ENCODE assay signal across 2 cellular contexts in genomic region chr1:3604468-3604974, GRCh38.
TF ChIP-seq lines count a peak whose summit lies in the region.

No MANE protein-coding gene starts in this region.

TF ChIP-seq in HepG2, 621 proteins besides CTCF, POLR2A, EP300 and RAD21:
- TF ChIP-seq SAFB2 (CRISPR knock-in tag; IDR thresholded peaks at IDR 0.05; ENCODE audit: borderline replicate concordance, low read depth) (no peak), FOXO4 (CRISPR knock-in tag; conservative IDR thresholded peaks at IDR 0.05) (no peak), FIP1L1 (IDR thresholded peaks at IDR 0.05; ENCODE audit: borderline replicate concordance, insufficient read depth, low read depth, low read length) (no peak), ISX (CRISPR knock-in tag; conservative IDR thresholded peaks at IDR 0.05) (no peak), ZMYM4 (CRISPR knock-in tag; IDR thresholded peaks at IDR 0.05) (no peak), ZNF331 (CRISPR knock-in tag; IDR thresholded peaks at IDR 0.05) (peak; percentile 96)

TF ChIP-seq in SK-N-SH, 30 proteins besides CTCF, POLR2A, EP300 and RAD21:
- TF ChIP-seq FOXJ3 (CRISPR knock-in tag; IDR thresholded peaks at IDR 0.05) (no peak), YY1 (IDR thresholded peaks at IDR 0.05; ENCODE audit: low read depth) (no peak), REST (IDR thresholded peaks at IDR 0.05; ENCODE audit: low read depth, low read length) (no peak), TAF1 (IDR thresholded peaks at IDR 0.05; ENCODE audit: borderline replicate concordance, low read depth, low read length) (no peak), NRF1 (IDR thresholded peaks at IDR 0.05; ENCODE audit: low read depth, low read length) (no peak), JUND (IDR thresholded peaks at IDR 0.05) (no peak), ZBTB33 (IDR thresholded peaks at IDR 0.05; ENCODE audit: borderline replicate concordance, low read depth) (no peak), NFIC (IDR thresholded peaks at IDR 0.05; ENCODE audit: borderline replicate concordance) (no peak), RFX5 (IDR thresholded peaks at IDR 0.05; ENCODE audit: low read length) (no peak), USF2 (IDR thresholded peaks at IDR 0.05; ENCODE audit: borderline replicate concordance, low read depth, low read length) (no peak), POLR2AphosphoS5 (IDR thresholded peaks at IDR 0.05; ENCODE audit: low read depth, low read length) (no peak), GABPA (IDR thresholded peaks at IDR 0.05; ENCODE audit: low read depth) (no peak), RXRA (IDR thresholded peaks at IDR 0.05; ENCODE audit: borderline replicate concordance, low read depth) (no peak), USF1 (IDR thresholded peaks at IDR 0.05; ENCODE audit: borderline replicate concordance, low read depth) (no peak), CHD2 (IDR thresholded peaks at IDR 0.05; ENCODE audit: low read length, partially characterized antibody) (no peak), TCF12 (IDR thresholded peaks at IDR 0.05) (no peak)
